ENCODE assay signal across 8 cellular contexts in genomic region chr3:197959500-197959890, GRCh38.
DNase-seq lines count a peak whose midpoint lies in the region; ATAC-seq and TF ChIP-seq lines count a peak whose summit lies in the region.

No MANE protein-coding gene starts in this region.

- H3K4me3 ChIP-seq in BLaER1 (peak overlapping the region; percentile 80), MM.1S (ENCODE audit: low read length) (peak overlapping the region; percentile 92), duodenal mucosa (ENCODE audit: low read depth in 1 of 2, low read length in 2 of 2) (peak overlapping the region; percentile 89 to 93)

- no peak for ATAC-seq in HG03097 (IDR thresholded peaks at IDR 0.05; ENCODE audit: low FRiP score, unreplicated experiment)

- H3K36me3 ChIP-seq in BLaER1 (peaks cover 32% of the 10 kb centered on the region), MM.1S (replicated peaks; ENCODE audit: insufficient read depth, low read length) (peaks cover 13% of the 10 kb centered on the region; the same call in 1 of the 2 replicates), duodenal mucosa (ENCODE audit: control insufficient read depth in 1 of 2, insufficient read depth in 2 of 2, low read length in 2 of 2) (peaks cover 9 to 24% of the 10 kb centered on the region in 2 donors)

- peaks cover 6% of the 10 kb centered on the region; the same call in 1 of the 2 replicates for H3K79me2 ChIP-seq in MM.1S (ENCODE audit: low read length)

- H4K20me1 ChIP-seq in BLaER1 (peaks cover 31% of the 10 kb centered on the region), MM.1S (ENCODE audit: insufficient read depth, low read length) (no peaks in the 10 kb centered on the region)

- H3K9ac ChIP-seq in BLaER1 (peak overlapping the region; percentile 21; the same call in 1 of the 2 replicates), MM.1S (ENCODE audit: low read length) (peak overlapping the region; percentile 24; the same call in 1 of the 2 replicates), duodenal mucosa (ENCODE audit: low read depth in 1 of 2, low read length in 2 of 2) (peak overlapping the region; percentile 54 to 75)

- H3K27ac ChIP-seq in BLaER1 (no peak overlapping the region), MM.1S (ENCODE audit: low read length) (peak overlapping the region; percentile 48; the same call in 1 of the 2 replicates), duodenal mucosa (ENCODE audit: low read depth, low read length) (peak overlapping the region; percentile 53)

- H2AFZ ChIP-seq in MM.1S (ENCODE audit: low read length) = peak overlapping the region; percentile 69

- H3F3A ChIP-seq in MM.1S (ENCODE audit: insufficient read depth, low read length) = peaks cover 52% of the 10 kb centered on the region

- no peak for DNase-seq in MM.1S
- DNase-seq in nephron progenitor cell = no peak
- DNase-seq in NCI-H146 treated with DMSO at 0.1 percent for 48 hours (lab: John Stamatoyannopoulos, UW; ENCODE audit: unreplicated experiment) = no peak
- DNase-seq in HuH-7 (ENCODE audit: low spot score) = no peak
- no peak for DNase-seq in NCI-H345 (lab: John Stamatoyannopoulos, UW)

- H3K9me3 Mint-ChIP-seq in nephron progenitor cell = no peaks in the 10 kb centered on the region

- no peaks in the 10 kb centered on the region for H3K9me2 ChIP-seq in MM.1S (replicated peaks; ENCODE audit: insufficient read depth, low read length)

- H3K27me3 ChIP-seq in BLaER1 (no peaks in the 10 kb centered on the region), MM.1S (replicated peaks; ENCODE audit: insufficient read depth, low read length) (no peaks in the 10 kb centered on the region), duodenal mucosa (ENCODE audit: control insufficient read depth in 1 of 2, insufficient read depth in 2 of 2, low read length in 2 of 2) (no peaks in the 10 kb centered on the region)

- peak overlapping the region; percentile 86 for H3K4me3 Mint-ChIP-seq in nephron progenitor cell

- H3K4me1 Mint-ChIP-seq in nephron progenitor cell = peaks cover 45% of the 10 kb centered on the region

- peaks cover 38% of the 10 kb centered on the region for H3K4me1 ChIP-seq in BLaER1
- H3K4me1 ChIP-seq in MM.1S (ENCODE audit: low read length) = peaks cover 16% of the 10 kb centered on the region
- H3K4me1 ChIP-seq in duodenal mucosa (ENCODE audit: control insufficient read depth in 1 of 2, insufficient read depth in 2 of 2, low read length in 2 of 2) = peaks cover 22 to 25% of the 10 kb centered on the region in 2 donors

- H3K27me3 Mint-ChIP-seq in nephron progenitor cell (ENCODE audit: low read depth, poor library complexity) = peaks cover 14% of the 10 kb centered on the region

- H3K36me3 Mint-ChIP-seq in nephron progenitor cell (ENCODE audit: low read depth) = peaks cover 17% of the 10 kb centered on the region

- H3K9me3 ChIP-seq in BLaER1 = no peaks in the 10 kb centered on the region
- no peaks in the 10 kb centered on the region for H3K9me3 ChIP-seq in MM.1S (replicated peaks; ENCODE audit: insufficient read depth, low read length)
- H3K9me3 ChIP-seq in duodenal mucosa (ENCODE audit: control insufficient read depth in 1 of 2, low read length in 2 of 2) = no peaks in the 10 kb centered on the region

- peak overlapping the region; percentile 95 for H3K4me2 ChIP-seq in BLaER1
- H3K4me2 ChIP-seq in MM.1S (ENCODE audit: low read depth, low read length) = peak overlapping the region; percentile 83

- H3K27ac Mint-ChIP-seq in nephron progenitor cell = no peak overlapping the region

- no peak for TF ChIP-seq CTCF in MM.1S (IDR thresholded peaks at IDR 0.05; ENCODE audit: low read length)
- TF ChIP-seq CTCF in nephron progenitor cell (IDR thresholded peaks at IDR 0.05) = no peak
